ENCODE assay signal across 9 cellular contexts in the genomic region with DNA sequence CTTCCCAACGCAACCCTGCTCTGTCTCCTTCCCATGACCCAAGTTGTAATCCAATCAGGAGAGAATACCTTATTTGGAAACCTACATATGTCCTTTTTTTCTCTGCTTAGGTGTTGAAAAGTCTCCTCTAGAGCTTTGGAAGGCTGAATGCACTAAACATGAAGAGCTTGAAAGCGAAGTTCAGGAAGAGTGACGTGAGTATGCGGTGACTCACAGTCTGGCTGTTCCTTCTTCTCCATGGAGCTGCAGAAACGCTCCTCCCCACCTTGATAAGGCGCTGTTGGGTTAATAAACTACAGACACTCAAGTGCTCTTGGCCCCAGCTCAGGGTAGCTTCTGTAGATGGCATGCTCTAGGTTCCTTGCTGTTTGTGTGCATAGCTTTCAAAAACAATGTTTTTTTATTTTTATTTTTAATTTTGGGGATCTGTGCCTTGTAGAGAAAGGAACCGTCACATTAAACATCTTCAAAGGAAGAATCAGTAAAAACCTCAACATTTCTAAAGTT. TPM values are rescaled to one million over a fixed set of nuclear protein-coding genes. Genes with fewer than 3 reads are reported as not detected.
DNase-seq lines count a peak whose midpoint lies in the region; ATAC-seq lines count a peak whose summit lies in the region.
"Had no signal": no experiment of that assay in that cellular context is flagged by ENCODE, and none has a peak within 500 bp of the region (broad histone marks: within the 10 kb centered on the region; RNA-seq: fewer than 3 reads in every experiment).

No MANE protein-coding gene starts in this region.

- H3K27ac ChIP-seq in SJSA1 (peak overlapping the region; percentile 78), trophoblast cell (ENCODE audit: low read depth, low read length) (peak overlapping the region; percentile 70)
- H3K27ac ChIP-seq: neutrophil had no signal

- H3K36me3 Mint-ChIP-seq in activated CD4-positive, alpha-beta T cell treated with anti-CD3 and anti-CD28 coated beads, Interleukin-2, amount 10 ng/mL, durations not matched to agents 24 days and 14 days (ENCODE audit: low read depth), result no peaks in the 10 kb centered on the region

- no peak overlapping the region for H4K91ac ChIP-seq in trophoblast cell (ENCODE audit: low read depth, low read length)

- H2BK5ac ChIP-seq in trophoblast cell (ENCODE audit: low read depth, low read length, poor library complexity), result no peak overlapping the region

- no peak overlapping the region for H3K18ac ChIP-seq in trophoblast cell (ENCODE audit: low read length)

- peak; percentile 95 for DNase-seq in ELR (ENCODE audit: low read depth)
- peak; percentile 64 to 77 for DNase-seq in SJSA1 (ENCODE audit: low read depth in 1 of 2, low spot score in 2 of 2)
- peak; percentile 97 for DNase-seq in glomerular endothelial cell (ENCODE audit: extremely low read depth, low read depth, low spot score)
- DNase-seq in trophoblast cell, result peak; percentile 92 to 95
- no peak for DNase-seq in hippocampal formation (lab: John Stamatoyannopoulos, UW)
- DNase-seq in activated CD4-positive, alpha-beta T cell treated with anti-CD3 and anti-CD28 coated beads, Interleukin-2, amount 10 ng/mL, durations not matched to agents 24 days and 14 days, result no peak
- DNase-seq in pons (ENCODE audit: low spot score), result no peak

- no peaks in the 10 kb centered on the region for H3K27me3 ChIP-seq in SJSA1 (replicated peaks)
- no peaks in the 10 kb centered on the region for H3K27me3 ChIP-seq in trophoblast cell (ENCODE audit: insufficient read depth, low read length)
- H3K27me3 ChIP-seq: neutrophil had no signal

- no peak overlapping the region for H3K4me3 Mint-ChIP-seq in activated CD4-positive, alpha-beta T cell treated with anti-CD3 and anti-CD28 coated beads, Interleukin-2, amount 10 ng/mL, durations not matched to agents 24 days and 14 days

- H3K27me3 Mint-ChIP-seq in activated CD4-positive, alpha-beta T cell treated with anti-CD3 and anti-CD28 coated beads, Interleukin-2, amount 10 ng/mL, durations not matched to agents 24 days and 14 days, result no peaks in the 10 kb centered on the region

- intact Hi-C loops in activated CD4-positive, alpha-beta T cell treated with anti-CD3 and anti-CD28 coated beads, Interleukin-2, amount 10 ng/mL, durations not matched to agents 24 days and 14 days (cut with micrococcal nuclease), result no loop called here

- no peak overlapping the region for H3K14ac ChIP-seq in trophoblast cell (ENCODE audit: low read length)

- no CpG with 5 or more reads among the region's 7 CpGs for WGBS in trophoblast cell (ENCODE audit: extremely low coverage, insufficient coverage, insufficient read length)

- H3K23ac ChIP-seq in trophoblast cell (ENCODE audit: low read length), result no peak overlapping the region

- H3K4me3 ChIP-seq in SJSA1 (no peak overlapping the region), trophoblast cell (ENCODE audit: low read depth, low read length) (no peak overlapping the region)

- H3K9me3 Mint-ChIP-seq in activated CD4-positive, alpha-beta T cell treated with anti-CD3 and anti-CD28 coated beads, Interleukin-2, amount 10 ng/mL, durations not matched to agents 24 days and 14 days, result no peaks in the 10 kb centered on the region

- ATAC-seq in GM21526 (IDR thresholded peaks at IDR 0.05; ENCODE audit: low FRiP score, unreplicated experiment), result no peak

- no peak overlapping the region for H3K9ac ChIP-seq in trophoblast cell (ENCODE audit: low read length)

- peaks cover 4% of the 10 kb centered on the region for H3K79me2 ChIP-seq in trophoblast cell (ENCODE audit: control insufficient read depth, insufficient read depth, low read length, poor library complexity)

- peak overlapping the region; percentile 22 for H4K8ac ChIP-seq in trophoblast cell (ENCODE audit: low read depth, low read length)

- no peak overlapping the region for H4K12ac ChIP-seq in trophoblast cell (ENCODE audit: low read depth, low read length)

- no peaks in the 10 kb centered on the region for H3K9me3 ChIP-seq in SJSA1 (replicated peaks)
- H3K9me3 ChIP-seq in trophoblast cell (ENCODE audit: insufficient read depth, low read depth, low read length), result no peaks in the 10 kb centered on the region
- H3K9me3 ChIP-seq: neutrophil had no signal

- H3K4me2 ChIP-seq in trophoblast cell (ENCODE audit: low read length), result peak overlapping the region; percentile 23

- H3K4me1 ChIP-seq in SJSA1 (replicated peaks), result peaks cover 50% of the 10 kb centered on the region
- H3K4me1 ChIP-seq in trophoblast cell (ENCODE audit: control insufficient read depth in 1 of 2, insufficient read depth in 2 of 2, low read length in 2 of 2), result peaks cover 6 to 23% of the 10 kb centered on the region in 2 experiments

- H3K27ac Mint-ChIP-seq in activated CD4-positive, alpha-beta T cell treated with anti-CD3 and anti-CD28 coated beads, Interleukin-2, amount 10 ng/mL, durations not matched to agents 24 days and 14 days, result no peak overlapping the region

- no peak overlapping the region for H2AK5ac ChIP-seq in trophoblast cell (ENCODE audit: low read length)

- no peak overlapping the region for H3K4ac ChIP-seq in trophoblast cell (ENCODE audit: low read depth, low read length)

- peaks cover 2% of the 10 kb centered on the region for H3K4me1 Mint-ChIP-seq in activated CD4-positive, alpha-beta T cell treated with anti-CD3 and anti-CD28 coated beads, Interleukin-2, amount 10 ng/mL, durations not matched to agents 24 days and 14 days

- H3K79me1 ChIP-seq in trophoblast cell (ENCODE audit: low read length), result peaks cover 3% of the 10 kb centered on the region

- H3K36me3 ChIP-seq in SJSA1 (peaks cover 3% of the 10 kb centered on the region; the same call in 1 of the 2 replicates), trophoblast cell (ENCODE audit: control insufficient read depth in 1 of 2, insufficient read depth in 2 of 2, low read length in 2 of 2) (peaks cover 11% of the 10 kb centered on the region in 2 experiments)
- H3K36me3 ChIP-seq: neutrophil had no signal

- H2AFZ ChIP-seq in trophoblast cell (ENCODE audit: insufficient read depth, low read length, poor library complexity), result no peak overlapping the region

- H2BK12ac ChIP-seq in trophoblast cell (ENCODE audit: low read length), result no peak overlapping the region

- H2BK120ac ChIP-seq in trophoblast cell (ENCODE audit: insufficient read depth, low read length, poor library complexity), result no peak overlapping the region

RNA-seq across cellular contexts. Expression of a gene that starts 30.7 kb away (rescaled TPM):
- total RNA-seq in SJSA1 (2014; rRNA removed; shearing (Covaris generic)), result 21.5 and 30.6 TPM in 2 replicates
- total RNA-seq in glomerular endothelial cell, result 231 and 250 TPM in 2 replicates
- polyA plus RNA-seq in trophoblast cell (2013), result 251 and 256 TPM in 2 replicates
- total RNA-seq in activated CD4-positive, alpha-beta T cell treated with anti-CD3 and anti-CD28 coated beads, Interleukin-2, amount 10 ng/mL, durations not matched to agents 24 days and 14 days, result 2.6 and 5.1 TPM in 2 replicates

Comparison
In these comparisons a context has a peak if more than half of its experiments do, and no peak if none do; other contexts are left out.
1. DNase-seq: peak in ELR (single experiment), SJSA1 (2 of 2), glomerular endothelial cell (single experiment) and trophoblast cell (2 of 2); none in hippocampal formation (0 of 2), activated CD4-positive, alpha-beta T cell treated with anti-CD3 and anti-CD28 coated beads, Interleukin-2, amount 10 ng/mL, durations not matched to agents 24 days and 14 days (single experiment) and pons (single experiment).